14 cellular contexts compared by ENCODE assay signal in the genomic region with DNA sequence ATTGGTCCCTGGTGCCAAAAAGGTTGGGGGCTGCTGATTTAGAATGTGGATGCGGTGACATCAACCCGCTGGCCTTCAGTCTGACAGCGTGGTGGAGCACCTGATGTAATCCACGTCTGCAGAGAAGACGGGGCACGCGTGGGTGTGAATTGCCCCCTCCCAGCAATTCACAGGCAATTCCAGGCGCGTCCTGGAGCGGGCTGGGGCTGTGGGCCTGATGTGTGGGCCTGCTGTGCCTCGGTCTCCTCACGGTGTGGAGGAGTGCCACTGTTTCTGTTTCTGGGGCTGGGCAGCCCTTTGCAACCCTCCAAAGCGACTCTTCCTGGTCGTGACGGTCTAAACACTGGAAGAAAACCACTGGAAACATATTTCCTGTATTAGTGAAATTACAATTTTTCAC.
DNase-seq lines count a peak whose midpoint lies in the region; ATAC-seq, FAIRE-seq and TF ChIP-seq lines count a peak whose summit lies in the region.
"Had no signal": no experiment of that assay in that cellular context is flagged by ENCODE, and none has a peak within 500 bp of the region (broad histone marks: within the 10 kb centered on the region; RNA-seq: fewer than 3 reads in every experiment).

No MANE protein-coding gene starts in this region.

- H3K9me3 Mint-ChIP-seq in type B pancreatic cell, result no peaks in the 10 kb centered on the region

- H3K79me2 ChIP-seq in H1 (ENCODE audit: control insufficient read depth in 1 of 2, insufficient read depth in 2 of 2, low read length in 2 of 2) (no peaks in the 10 kb centered on the region), mesendoderm (ENCODE audit: control insufficient read depth, insufficient read depth, low read length) (no peaks in the 10 kb centered on the region)

- no peaks in the 10 kb centered on the region for H4K20me1 ChIP-seq in H1 (replicated peaks in 1 of 2; ENCODE audit: control insufficient read depth in 1 of 2, insufficient read depth in 2 of 2, low read length in 2 of 2)
- H4K20me1 ChIP-seq: BLaER1 had no signal

- H3K18ac ChIP-seq in H1 (ENCODE audit: extremely low read depth, low read length) (peak overlapping the region; percentile 19; the same call in 1 of the 2 replicates), mesendoderm (ENCODE audit: low read length) (no peak overlapping the region)

- H3K79me1 ChIP-seq in H1 (ENCODE audit: low read depth, low read length) (no peaks in the 10 kb centered on the region), mesendoderm (ENCODE audit: low read length) (no peaks in the 10 kb centered on the region)

- no peak for ATAC-seq in HG02759 (IDR thresholded peaks at IDR 0.05; ENCODE audit: unreplicated experiment)

- H3K56ac ChIP-seq in H1 (replicated peaks; ENCODE audit: insufficient read length, low read depth, low read length) (no peak overlapping the region), mesendoderm (ENCODE audit: low read length) (no peak overlapping the region)

- H3K4me1 ChIP-seq in H1 (replicated peaks in 1 of 4; ENCODE audit: control insufficient read depth in 3 of 4, insufficient read depth in 4 of 4, low read length in 3 of 4) (peaks cover 0 to 13% (median 3%) of the 10 kb centered on the region in 4 experiments; a peak in 3 of 7 replicates), mesendoderm (ENCODE audit: control insufficient read depth, low read depth, low read length) (peaks cover 5% of the 10 kb centered on the region)

- H3K9me3 ChIP-seq in H1 (ENCODE audit: insufficient read depth in 2 of 2, low read depth in 1 of 2, low read length in 1 of 2), result 0 out of 4 replicates have a peak, but pooled peaks cover 0 to 3% of the 10 kb centered on the region in 2 experiments

- POLR2A ChIA-PET in H1 (lab: Charles Lee; ENCODE audit: partially characterized antibody), result interaction anchor here (0.6 kb wide), 1 partner anchor 225 kb away, joined by 3 read pairs; no protein-coding TSS in a partner anchor

- H3K23ac ChIP-seq in H1 (ENCODE audit: insufficient read length) (no peak overlapping the region), mesendoderm (ENCODE audit: low read length) (no peak overlapping the region)

- CTCF ChIA-PET in H1 (lab: Charles Lee; ENCODE audit: partially characterized antibody), result no interaction called here

- TF ChIP-seq CTCF in H1 (IDR thresholded peaks at IDR 0.05; ENCODE audit: control extremely low read depth in 1 of 3, insufficient read depth in 1 of 3, low read depth in 1 of 3, low read length in 3 of 3) (no peak), type B pancreatic cell (conservative IDR thresholded peaks at IDR 0.05) (no peak)

- WGBS in H1 (ENCODE audit: extremely low coverage in 1 of 2, insufficient coverage in 1 of 2, insufficient read length in 1 of 2, insufficient replicate concordance in 2 of 2, low coverage in 1 of 2, low lambda C conversion rate in 2 of 2, missing lambda C conversion rate in 1 of 2), 2 experiments, result 87% methylated on average over 15 of the region's 15 CpGs; no CpG with 5 or more reads in 1 of the 2 experiments
- no CpG with 5 or more reads among the region's 15 CpGs for WGBS in mesendoderm (ENCODE audit: extremely low coverage, insufficient coverage, low lambda C conversion rate)

- H3K4me2 ChIP-seq in H1 (ENCODE audit: insufficient read depth in 1 of 2, low read depth in 2 of 2, low read length in 2 of 2), result no peak overlapping the region
- no peak overlapping the region for H3K4me2 ChIP-seq in mesendoderm (ENCODE audit: low read length)
- H3K4me2 ChIP-seq: BLaER1 had no signal

- TF ChIP-seq RAD21 in H1 (IDR thresholded peaks at IDR 0.05 in 1 of 2, conservative IDR thresholded peaks at IDR 0.05 in 1 of 2; ENCODE audit: low read depth in 2 of 2, low read length in 2 of 2), result no peak

- peaks cover 41% of the 10 kb centered on the region for H3K27me3 Mint-ChIP-seq in type B pancreatic cell

- no peak for FAIRE-seq in H1 (lab: Jason Lieb, UNC)

- H3K27ac ChIP-seq in H1 (ENCODE audit: low read depth, low read length), result no peak overlapping the region
- H3K27ac ChIP-seq in mesendoderm (ENCODE audit: low read depth, low read length), result no peak overlapping the region
- H3K27ac ChIP-seq: BLaER1 had no signal

- no peak overlapping the region for H2AFZ ChIP-seq in H1 (ENCODE audit: low read length)

- peak overlapping the region; percentile 77 for H3K27ac Mint-ChIP-seq in type B pancreatic cell
- H3K27ac Mint-ChIP-seq: CD8-positive, alpha-beta memory T cell had no signal

- H2BK120ac ChIP-seq in H1 (replicated peaks; ENCODE audit: low read depth, low read length) (no peak overlapping the region), mesendoderm (ENCODE audit: low read depth, low read length) (no peak overlapping the region)

- no peak for TF ChIP-seq POLR2A in H1 (IDR thresholded peaks at IDR 0.05; ENCODE audit: control extremely low read depth in 1 of 2, low read depth in 2 of 2, low read length in 2 of 2)

- H2AK5ac ChIP-seq in H1 (ENCODE audit: low read depth, low read length), result no peak overlapping the region
- no peak overlapping the region for H2AK5ac ChIP-seq in mesendoderm (ENCODE audit: low read length)

- H3K9ac ChIP-seq in H1 (replicated peaks in 1 of 4; ENCODE audit: extremely low read depth in 1 of 4, low read depth in 3 of 4, low read length in 3 of 4), result no peak overlapping the region
- no peak overlapping the region for H3K9ac ChIP-seq in mesendoderm (ENCODE audit: low read length)
- H3K9ac ChIP-seq: BLaER1 had no signal

- DNase-seq in activated CD8-positive, alpha-beta memory T cell treated with anti-CD3 and anti-CD28 coated beads for 24 hours, result peak; percentile 38
- no peak for DNase-seq in activated CD8-positive, alpha-beta memory T cell treated with anti-CD3 and anti-CD28 coated beads, Interleukin-2, amount 50 U/mL, for 4 hours
- peak in 1 of 2 experiments; percentile 31 for DNase-seq in H1 (ENCODE audit: low read depth in 1 of 2, low spot score in 2 of 2)
- DNase-seq in mesendoderm, result peak; percentile 39
- DNase-seq in type B pancreatic cell (ENCODE audit: extremely low spot score, unreplicated experiment), result peak; percentile 54
- DNase-seq in T1000 (lab: John Stamatoyannopoulos, UW), result no peak
- DNase-seq: 8988T; AML-193; CD8-positive, alpha-beta memory T cell; DMS53; GF-D8; H7 had no signal

- H4K91ac ChIP-seq in H1 (replicated peaks; ENCODE audit: insufficient read length, low read length), result peak overlapping the region; percentile 46

- no peak overlapping the region for H3K14ac ChIP-seq in H1 (ENCODE audit: insufficient read length)

- no peaks in the 10 kb centered on the region for H3K36me3 ChIP-seq in H1 (ENCODE audit: control insufficient read depth in 2 of 4, insufficient read depth in 4 of 4, low read length in 3 of 4)
- H3K36me3 ChIP-seq in mesendoderm (ENCODE audit: control insufficient read depth, insufficient read depth, low read length), result no peaks in the 10 kb centered on the region
- H3K36me3 ChIP-seq: BLaER1 had no signal

- H3K36me3 Mint-ChIP-seq in type B pancreatic cell, result no peaks in the 10 kb centered on the region
- H3K36me3 Mint-ChIP-seq: CD8-positive, alpha-beta memory T cell had no signal

- no peak for TF ChIP-seq EP300 in H1 (IDR thresholded peaks at IDR 0.05; ENCODE audit: borderline replicate concordance in 1 of 2, low read depth in 2 of 2, low read length in 2 of 2)

- H3K23me2 ChIP-seq in H1 (ENCODE audit: low read depth, low read length), result no peaks in the 10 kb centered on the region

- peaks cover 16% of the 10 kb centered on the region for H3K4me1 Mint-ChIP-seq in type B pancreatic cell (ENCODE audit: unreplicated experiment)
- H3K4me1 Mint-ChIP-seq: CD8-positive, alpha-beta memory T cell had no signal

- no peak overlapping the region for H4K5ac ChIP-seq in H1 (ENCODE audit: insufficient read length, low read depth, low read length)
- H4K5ac ChIP-seq in mesendoderm (ENCODE audit: low read length), result no peak overlapping the region

- H3K4ac ChIP-seq in H1 (replicated peaks; ENCODE audit: insufficient read length, low read depth, low read length) (no peak overlapping the region), mesendoderm (ENCODE audit: low read depth, low read length) (no peak overlapping the region)

- H3K4me3 ChIP-seq in H1 (ENCODE audit: extremely low read depth in 1 of 4, insufficient read depth in 2 of 4, low read depth in 3 of 4, low read length in 4 of 4), result no peak overlapping the region
- no peak overlapping the region for H3K4me3 ChIP-seq in mesendoderm (ENCODE audit: low read length)
- H3K4me3 ChIP-seq: BLaER1 had no signal

- H2BK5ac ChIP-seq in H1 (ENCODE audit: low read depth, low read length) (no peak overlapping the region), mesendoderm (ENCODE audit: low read length) (no peak overlapping the region)

- H2BK12ac ChIP-seq in H1 (ENCODE audit: low read depth, low read length), result peak overlapping the region; percentile 60; the same call in 1 of the 2 replicates

- H2BK15ac ChIP-seq in H1 (ENCODE audit: low read length) (no peak overlapping the region), mesendoderm (replicated peaks; ENCODE audit: low read depth) (no peak overlapping the region)

- no peaks in the 10 kb centered on the region; a peak in 1 of 7 replicates for H3K27me3 ChIP-seq in H1 (replicated peaks in 1 of 4; ENCODE audit: control insufficient read depth in 3 of 4, extremely low read depth in 1 of 4, insufficient read depth in 3 of 4, low read length in 3 of 4)
- H3K27me3 ChIP-seq in mesendoderm (ENCODE audit: insufficient read depth, low read length, poor library complexity), result no peaks in the 10 kb centered on the region
- H3K27me3 ChIP-seq: BLaER1 had no signal

- H2BK20ac ChIP-seq in H1 (ENCODE audit: low read length), result no peak overlapping the region

- H4K8ac ChIP-seq in H1 (ENCODE audit: extremely low read depth, insufficient read depth, low read length) (no peak overlapping the region), mesendoderm (ENCODE audit: low read depth, low read length) (no peak overlapping the region)

- peak overlapping the region; percentile 67 for H3K4me3 Mint-ChIP-seq in type B pancreatic cell
- H3K4me3 Mint-ChIP-seq: CD8-positive, alpha-beta memory T cell had no signal

TF ChIP-seq in H1, 55 proteins besides CTCF, POLR2A, EP300 and RAD21:
- no peak for TF ChIP-seq YY1 (IDR thresholded peaks at IDR 0.05; ENCODE audit: low read depth, low read length)
- TF ChIP-seq NRF1 (IDR thresholded peaks at IDR 0.05; ENCODE audit: low read depth, low read length), result no peak
- TF ChIP-seq, protein P1, sequence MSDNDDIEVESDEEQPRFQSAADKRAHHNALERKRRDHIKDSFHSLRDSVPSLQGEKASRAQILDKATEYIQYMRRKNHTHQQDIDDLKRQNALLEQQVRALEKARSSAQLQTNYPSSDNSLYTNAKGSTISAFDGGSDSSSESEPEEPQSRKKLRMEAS (IDR thresholded peaks at IDR 0.05), result no peak
TF ChIP-seq in H1: peak in this region for 0.

Comparison
In these comparisons a context has a peak if more than half of its experiments do, and no peak if none do; other contexts are left out.
1. DNase-seq: peak in activated CD8-positive, alpha-beta memory T cell treated with anti-CD3 and anti-CD28 coated beads for 24 hours (single experiment), mesendoderm (single experiment) and type B pancreatic cell (single experiment); none in activated CD8-positive, alpha-beta memory T cell treated with anti-CD3 and anti-CD28 coated beads, Interleukin-2, amount 50 U/mL, for 4 hours (single experiment) and T1000 (single experiment).